In genomic region chr1:46011121-46011695, GRCh38 we compare ENCODE assay signal across 30 cellular contexts.
"Had no signal": no experiment of that assay in that cellular context is flagged by ENCODE, and none has a peak within 500 bp of the region (broad histone marks: within the 10 kb centered on the region; RNA-seq: fewer than 3 reads in every experiment).

No MANE protein-coding gene starts in this region.

- DNase-seq: central memory CD4-positive, alpha-beta T cell; dermis blood vessel endothelial cell; effector memory CD8-positive, alpha-beta T cell; foreskin keratinocyte; glutamatergic neuron; heart right ventricle; hippocampal formation; kidney glomerular epithelial cell; left colon; left ventricle myocardium superior; lower lobe of right lung; mesenchymal stem cell; mucosa of descending colon; naive B cell; stimulated activated CD4-positive, alpha-beta T cell treated with anti-CD3 and anti-CD28 coated beads, Interleukin-12 subunit alpha, Interleukin-12 subunit beta, amount 100 ng/mL, for 4 hours; stimulated activated CD4-positive, alpha-beta T cell treated with anti-CD3 and anti-CD28 coated beads, Interleukin-1b, Interleukin-23, amount 100 ng/mL, for 48 hours; stimulated activated CD4-positive, alpha-beta T cell treated with anti-CD3 and anti-CD28 coated beads, Interleukin-4, amount 100 ng/mL, for 1 hour; stimulated activated naive CD8-positive, alpha-beta T cell treated with anti-CD3 and anti-CD28 coated beads, Interleukin-15, Interleukin-2, amounts not matched to agents 100 U/mL and 50 U/mL, for 24 hours; substantia nigra; testis; tibial artery had no signal

- H3K36me3 ChIP-seq: neural progenitor cell had no signal

- H3K9me3 ChIP-seq: esophagus muscularis mucosa, heart right ventricle, lower lobe of right lung, mucosa of descending colon, right atrium auricular region, testis, tibial artery had no signal

- H3K4me3 ChIP-seq: esophagus muscularis mucosa, heart right ventricle, lower lobe of right lung, mucosa of descending colon, neural progenitor cell, right atrium auricular region, smooth muscle cell, testis, tibial artery had no signal

- ATAC-seq: effector memory CD8-positive, alpha-beta T cell; foreskin keratinocyte; heart right ventricle; left colon; left ventricle myocardium superior; lower lobe of right lung; mucosa of descending colon; natural killer cell treated with Interleukin-12 subunit alpha and Interleukin-12 subunit beta and Interleukin-15 and Interleukin-18, amount 100 ng/mL, for 72 hours; sciatic nerve; stimulated activated memory B cell treated with anti-CD40 and anti-IgM and Interleukin-4, amounts not matched to agents 10 μg/mL and 1 μg/mL and 100 μg/mL, for 72 hours; stimulated activated naive CD8-positive, alpha-beta T cell treated with anti-CD3 and anti-CD28 coated beads, Interleukin-15, Interleukin-2, amounts not matched to agents 100 U/mL and 50 U/mL, for 24 hours had no signal

- H3K27ac ChIP-seq: epithelial cell of prostate, esophagus muscularis mucosa, foreskin keratinocyte, heart right ventricle, lower lobe of right lung, neural progenitor cell, parathyroid adenoma, right atrium auricular region, testis, tibial artery had no signal

- H3K27me3 ChIP-seq: esophagus muscularis mucosa, foreskin keratinocyte, heart right ventricle, neural progenitor cell, right atrium auricular region, testis, tibial artery had no signal

- H3K4me1 ChIP-seq: esophagus muscularis mucosa, lower lobe of right lung, neural progenitor cell, parathyroid adenoma, testis, tibial artery had no signal
